ENCODE assay signal across 1 cellular context in the genomic region with DNA sequence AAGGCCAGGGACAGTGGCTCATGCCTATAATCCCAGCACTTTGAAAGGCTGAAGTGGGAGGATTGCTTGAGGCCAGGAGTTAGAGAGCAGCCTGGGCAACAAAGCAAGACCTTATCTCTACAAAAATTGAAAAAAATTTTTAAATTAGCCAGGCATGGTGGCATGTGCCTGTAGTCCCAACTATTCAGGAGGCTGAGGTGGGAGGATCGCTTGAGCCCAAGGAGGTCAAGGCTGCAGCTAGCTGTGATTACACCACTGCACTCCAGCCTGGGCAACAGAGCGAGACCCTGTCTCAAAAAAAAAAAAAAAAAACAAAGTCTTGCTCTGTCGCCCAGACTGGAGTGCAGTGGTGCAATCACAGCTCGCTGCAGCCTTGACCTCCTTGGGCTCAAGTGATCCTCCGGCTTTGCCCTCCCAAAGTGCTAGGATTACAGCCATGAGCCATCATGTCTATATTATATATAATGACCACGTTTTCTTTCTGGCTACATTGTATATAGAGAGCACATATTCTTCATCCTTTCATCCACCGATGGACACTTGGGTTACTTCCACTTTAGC. TPM values are rescaled to one million over a fixed set of nuclear protein-coding genes. Genes with fewer than 3 reads are reported as not detected.
"Had no signal": no experiment of that assay in that cellular context is flagged by ENCODE, and none has a peak within 500 bp of the region (broad histone marks: within the 10 kb centered on the region; RNA-seq: fewer than 3 reads in every experiment).

No MANE protein-coding gene starts in this region.

RNA-seq across cellular contexts. Expression of a gene that starts 40.6 kb away (rescaled TPM):
- total RNA-seq: LHCN-M2 had no signal
